8 cellular contexts compared by ENCODE assay signal in the genomic region with DNA sequence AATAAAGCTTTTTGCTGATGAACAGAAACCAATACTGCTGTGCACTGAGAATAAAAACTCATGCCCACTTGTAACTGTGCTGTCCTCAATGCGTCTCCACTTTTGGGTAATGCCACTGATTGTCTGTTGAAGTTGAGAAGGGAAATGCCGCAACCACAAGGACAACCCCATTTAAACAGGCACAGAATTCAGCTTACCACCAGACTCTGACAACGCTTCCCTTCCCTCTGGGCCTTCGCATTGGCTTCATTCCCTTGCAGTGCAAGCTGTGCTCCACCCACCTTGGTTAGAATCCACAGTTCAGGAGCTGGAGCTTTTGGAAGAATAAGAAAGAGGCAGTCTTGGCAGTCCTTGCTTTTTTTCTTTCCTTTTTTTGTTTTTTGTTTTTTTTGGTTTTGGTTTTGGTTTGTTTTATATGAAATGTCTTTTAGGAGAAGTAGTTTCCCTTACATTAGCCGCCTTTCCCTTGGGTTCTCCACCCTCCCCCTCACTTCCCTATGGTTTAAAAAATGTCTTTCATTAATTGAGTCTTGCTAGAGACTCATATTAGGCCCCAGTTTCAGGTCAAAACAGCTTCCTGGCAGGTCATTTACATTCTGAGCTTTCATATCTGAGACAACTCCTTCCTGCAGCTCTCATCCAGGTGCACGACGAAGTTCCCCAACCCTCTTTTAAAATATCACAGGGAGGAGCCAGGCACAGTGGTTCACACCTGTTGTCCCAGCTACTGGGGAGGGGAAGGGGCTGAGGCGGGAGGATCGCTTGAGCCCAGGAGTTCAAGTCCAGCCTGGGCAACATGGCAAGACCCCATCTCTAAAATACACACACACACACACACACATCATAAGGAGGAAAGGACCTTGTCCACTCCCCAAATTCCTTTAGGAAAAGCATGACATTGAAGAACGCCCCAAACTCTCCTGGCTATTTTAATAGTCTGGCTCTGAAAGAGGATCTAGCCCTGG. TPM values are rescaled to one million over a fixed set of nuclear protein-coding genes. Genes with fewer than 3 reads are reported as not detected.
DNase-seq lines count a peak whose midpoint lies in the region; ATAC-seq and TF ChIP-seq lines count a peak whose summit lies in the region.

No MANE protein-coding gene starts in this region.

- no peak overlapping the region for H3K14ac ChIP-seq in trophoblast cell (ENCODE audit: low read length)

- peak overlapping the region; percentile 51 for H3K4me3 Mint-ChIP-seq in stimulated activated effector memory CD8-positive, alpha-beta T cell treated with anti-CD3 and anti-CD28 coated beads, Interleukin-12 subunit alpha, Interleukin-12 subunit beta, amount 100 ng/mL, for 72 hours

- peaks cover 32% of the 10 kb centered on the region for H3K4me1 Mint-ChIP-seq in stimulated activated effector memory CD8-positive, alpha-beta T cell treated with anti-CD3 and anti-CD28 coated beads, Interleukin-12 subunit alpha, Interleukin-12 subunit beta, amount 100 ng/mL, for 72 hours

- H3K27ac ChIP-seq in cardiac muscle cell (peak overlapping the region; percentile 4), A673 (ENCODE audit: low read depth, low read length, poor library complexity, severe bottlenecking) (no peak overlapping the region), trophoblast cell (ENCODE audit: low read depth, low read length) (no peak overlapping the region)

- peak; percentile 67 for ATAC-seq in stimulated activated effector memory CD8-positive, alpha-beta T cell treated with anti-CD3 and anti-CD28 coated beads, Interleukin-12 subunit alpha, Interleukin-12 subunit beta, amount 100 ng/mL, for 72 hours
- ATAC-seq in GM18868 (IDR thresholded peaks at IDR 0.05; ENCODE audit: unreplicated experiment), result no peak

- no peaks in the 10 kb centered on the region for H3K79me1 ChIP-seq in trophoblast cell (ENCODE audit: low read length)

- DNase-seq in AG08395 (ENCODE audit: low spot score) (peak; percentile 44), H7 (peak; percentile 45), cardiac muscle cell (ENCODE audit: low read depth in 1 of 2, low spot score in 1 of 2) (peak in 1 of 2 donors; percentile 72), A673 (ENCODE audit: low spot score) (no peak), trophoblast cell (no peak)
- DNase-seq in activated effector memory CD4-positive, alpha-beta T cell treated with anti-CD3 and anti-CD28 coated beads, Interleukin-2, amount 50 U/mL, for 16 hours, result peak; percentile 64
- no peak for DNase-seq in stimulated activated effector memory CD8-positive, alpha-beta T cell treated with anti-CD3 and anti-CD28 coated beads, Interleukin-12 subunit alpha, Interleukin-12 subunit beta, amount 100 ng/mL, for 72 hours (ENCODE audit: low spot score in 2 of 2)

- no peak overlapping the region for H3K23ac ChIP-seq in trophoblast cell (ENCODE audit: low read length)

- H3K36me3 ChIP-seq in H7 (replicated peaks; ENCODE audit: control insufficient read depth, insufficient read depth, low read length) (no peaks in the 10 kb centered on the region), cardiac muscle cell (no peaks in the 10 kb centered on the region), A673 (ENCODE audit: insufficient read depth, low read length, poor library complexity, severe bottlenecking) (no peaks in the 10 kb centered on the region), trophoblast cell (ENCODE audit: control insufficient read depth in 1 of 2, insufficient read depth in 2 of 2, low read length in 2 of 2) (peaks cover 15 to 32% of the 10 kb centered on the region in 2 experiments)

- no peak overlapping the region for H4K8ac ChIP-seq in trophoblast cell (ENCODE audit: low read depth, low read length)

- WGBS in trophoblast cell (ENCODE audit: extremely low coverage, insufficient coverage, insufficient read length), result no CpG with 5 or more reads among the region's 10 CpGs

- no peak overlapping the region for H4K91ac ChIP-seq in trophoblast cell (ENCODE audit: low read depth, low read length)

- H2AFZ ChIP-seq in trophoblast cell (ENCODE audit: insufficient read depth, low read length, poor library complexity), result no peak overlapping the region

- H3K4me2 ChIP-seq in trophoblast cell (ENCODE audit: low read length), result no peak overlapping the region

- no peak overlapping the region for H3K9ac ChIP-seq in trophoblast cell (ENCODE audit: low read length)

- H3K4me3 ChIP-seq in H7 (ENCODE audit: insufficient read depth, low read depth, low read length), result no peak overlapping the region
- H3K4me3 ChIP-seq in cardiac muscle cell, result no peak overlapping the region
- H3K4me3 ChIP-seq in A673 (ENCODE audit: low read depth, low read length, poor library complexity, severe bottlenecking), result no peak overlapping the region
- no peak overlapping the region for H3K4me3 ChIP-seq in trophoblast cell (ENCODE audit: low read depth, low read length)

- intact Hi-C loops in A673 (cut with micrococcal nuclease; ENCODE audit: unreplicated experiment), result no loop called here

- CTCF ChIA-PET in A673 (lab: Charles Lee), result no interaction called here

- POLR2A ChIA-PET in A673 (lab: Charles Lee; ENCODE audit: low non-redundant PET), result no interaction called here

- no peak overlapping the region for H2BK120ac ChIP-seq in trophoblast cell (ENCODE audit: insufficient read depth, low read length, poor library complexity)

- no peaks in the 10 kb centered on the region for H3K79me2 ChIP-seq in trophoblast cell (ENCODE audit: control insufficient read depth, insufficient read depth, low read length, poor library complexity)

- no peaks in the 10 kb centered on the region for H3K9me3 Mint-ChIP-seq in stimulated activated effector memory CD8-positive, alpha-beta T cell treated with anti-CD3 and anti-CD28 coated beads, Interleukin-12 subunit alpha, Interleukin-12 subunit beta, amount 100 ng/mL, for 72 hours

- no peaks in the 10 kb centered on the region for H3K4me1 ChIP-seq in cardiac muscle cell (ENCODE audit: low read depth)
- peaks cover 15% of the 10 kb centered on the region for H3K4me1 ChIP-seq in A673 (ENCODE audit: insufficient read depth, low read length, poor library complexity, severe bottlenecking)
- H3K4me1 ChIP-seq in trophoblast cell (ENCODE audit: control insufficient read depth in 1 of 2, insufficient read depth in 2 of 2, low read length in 2 of 2), result no peaks in the 10 kb centered on the region

- peaks cover 56% of the 10 kb centered on the region for H3K36me3 Mint-ChIP-seq in stimulated activated effector memory CD8-positive, alpha-beta T cell treated with anti-CD3 and anti-CD28 coated beads, Interleukin-12 subunit alpha, Interleukin-12 subunit beta, amount 100 ng/mL, for 72 hours

- H2BK5ac ChIP-seq in trophoblast cell (ENCODE audit: low read depth, low read length, poor library complexity), result no peak overlapping the region

- no peaks in the 10 kb centered on the region for H3K27me3 ChIP-seq in H7 (ENCODE audit: control insufficient read depth, insufficient read depth, low read length)
- H3K27me3 ChIP-seq in cardiac muscle cell, result no peaks in the 10 kb centered on the region
- H3K27me3 ChIP-seq in A673 (replicated peaks; ENCODE audit: insufficient read depth, low read depth, low read length, poor library complexity), result no peaks in the 10 kb centered on the region
- no peaks in the 10 kb centered on the region for H3K27me3 ChIP-seq in trophoblast cell (ENCODE audit: insufficient read depth, low read length)

- no TSS peak for BruUV-seq in A673 (replicated peaks; lab: Mats Ljungman, UMichigan)

- no peak overlapping the region for H2AK5ac ChIP-seq in trophoblast cell (ENCODE audit: low read length)

- no peaks in the 10 kb centered on the region for H3K9me3 ChIP-seq in cardiac muscle cell (ENCODE audit: low read depth)
- H3K9me3 ChIP-seq in A673 (ENCODE audit: low read depth, low read length, poor library complexity, severe bottlenecking), result no peaks in the 10 kb centered on the region
- no peaks in the 10 kb centered on the region for H3K9me3 ChIP-seq in trophoblast cell (ENCODE audit: insufficient read depth, low read depth, low read length)

- H3K18ac ChIP-seq in trophoblast cell (ENCODE audit: low read length), result no peak overlapping the region

- no peak for TF ChIP-seq CTCF in cardiac muscle cell (IDR thresholded peaks at IDR 0.05; ENCODE audit: low read depth, low read length)
- no peak for TF ChIP-seq CTCF in A673 (conservative IDR thresholded peaks at IDR 0.05; ENCODE audit: low read depth, low read length)

- peak overlapping the region; percentile 90 for H3K27ac Mint-ChIP-seq in stimulated activated effector memory CD8-positive, alpha-beta T cell treated with anti-CD3 and anti-CD28 coated beads, Interleukin-12 subunit alpha, Interleukin-12 subunit beta, amount 100 ng/mL, for 72 hours

- H3K4ac ChIP-seq in trophoblast cell (ENCODE audit: low read depth, low read length), result no peak overlapping the region

- no peak overlapping the region for H4K12ac ChIP-seq in trophoblast cell (ENCODE audit: low read depth, low read length)

- H2BK12ac ChIP-seq in trophoblast cell (ENCODE audit: low read length), result no peak overlapping the region

RNA-seq across cellular contexts. Expression of gene LAX1, which starts 20.7 kb away (rescaled TPM):
- total RNA-seq in H7 (2014; rRNA removed; shearing (Covaris generic)), result not detected in 2 replicates
- total RNA-seq in cardiac muscle cell (not detected in 2 replicates), A673 (2021) (0.26 and 0.43 TPM in 2 replicates)
- polyA plus RNA-seq in cardiac muscle cell, result 0.10 TPM in 1 of 2 replicates, not detected in the other
- 0.14 and 0.21 TPM in 2 replicates for polyA plus RNA-seq in trophoblast cell (2013)

RNA-seq across cellular contexts. Expression of gene ZBED6, which starts 51.1 kb away (rescaled TPM):
- 3.6 and 7.1 TPM in 2 replicates for total RNA-seq in H7 (2014; rRNA removed; shearing (Covaris generic))
- total RNA-seq in cardiac muscle cell (6.3 and 8.6 TPM in 2 replicates), A673 (2021) (28.5 and 29.6 TPM in 2 replicates)
- polyA plus RNA-seq in cardiac muscle cell, result 2.7 and 3.1 TPM in 2 replicates
- 28.0 and 28.3 TPM in 2 replicates for polyA plus RNA-seq in trophoblast cell (2013)

RNA-seq across cellular contexts. Expression of gene ZC3H11A, which starts 51.1 kb away (rescaled TPM):
- 72.0 and 105 TPM in 2 replicates for total RNA-seq in H7 (2014; rRNA removed; shearing (Covaris generic))
- total RNA-seq in cardiac muscle cell (94.6 and 96.3 TPM in 2 replicates), A673 (2021) (95.3 and 103 TPM in 2 replicates)
- 58.3 and 63.5 TPM in 2 replicates for polyA plus RNA-seq in cardiac muscle cell
- 109 and 113 TPM in 2 replicates for polyA plus RNA-seq in trophoblast cell (2013)

Comparison
In these comparisons a context has a peak if more than half of its experiments do, and no peak if none do; other contexts are left out.
1. DNase-seq: peak in AG08395 (single experiment), H7 (single experiment) and activated effector memory CD4-positive, alpha-beta T cell treated with anti-CD3 and anti-CD28 coated beads, Interleukin-2, amount 50 U/mL, for 16 hours (single experiment); none in stimulated activated effector memory CD8-positive, alpha-beta T cell treated with anti-CD3 and anti-CD28 coated beads, Interleukin-12 subunit alpha, Interleukin-12 subunit beta, amount 100 ng/mL, for 72 hours (0 of 2), A673 (single experiment) and trophoblast cell (0 of 2).